Comparison of ENCODE assay signal across 5 cellular contexts in the genomic region with DNA sequence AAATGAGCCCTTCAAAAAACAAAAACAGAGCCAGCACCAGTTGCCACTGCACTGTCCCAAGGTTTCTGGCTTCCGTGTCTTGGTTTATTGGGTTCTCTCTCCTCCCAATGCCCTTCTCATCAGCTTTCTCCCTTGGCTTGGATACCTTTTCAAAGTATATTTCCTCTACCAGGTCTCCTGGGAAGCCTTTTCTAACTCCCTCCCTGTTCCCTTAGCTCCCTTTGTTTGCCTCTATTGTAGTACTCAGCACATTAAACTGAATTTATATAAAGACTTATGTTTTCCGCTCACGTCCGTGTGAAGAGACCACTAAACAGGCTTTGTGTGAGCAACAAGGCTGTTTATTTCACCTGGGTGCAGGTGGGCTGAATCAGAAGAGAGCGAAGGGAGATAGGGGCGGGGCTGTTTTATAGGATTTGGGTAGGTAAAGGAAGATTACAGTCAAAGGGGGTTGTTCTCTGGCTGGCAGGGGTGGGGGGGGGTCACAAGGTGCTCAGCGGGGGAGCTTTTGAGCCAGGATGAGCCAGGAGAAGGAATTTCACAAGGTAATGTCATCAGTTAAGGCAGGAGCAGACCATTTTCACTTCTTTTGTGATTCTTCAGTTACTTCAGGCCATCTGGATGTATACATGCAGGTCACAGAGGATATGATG.
DNase-seq lines count a peak whose midpoint lies in the region; ATAC-seq and TF ChIP-seq lines count a peak whose summit lies in the region.
"Not testable (repeated sequence)": the region's sequence is repeated elsewhere in the genome, so short reads cannot be mapped to it uniquely, and the experiment has no call there.

No MANE protein-coding gene starts in this region.

- H3K4me1 Mint-ChIP-seq in H9 = peaks cover 6 to 16% of the 10 kb centered on the region in 2 experiments; a peak in 3 of 4 replicates
- peaks cover 12% of the 10 kb centered on the region for H3K4me1 Mint-ChIP-seq in WTC11
- H3K4me1 Mint-ChIP-seq in endodermal cell = not testable (repeated sequence)

- not testable (repeated sequence) for H3K4ac ChIP-seq in H9 (ENCODE audit: low read depth, low read length); mesendoderm (ENCODE audit: low read depth, low read length)

- no CpG with 5 or more reads among the region's 7 CpGs for WGBS in H9 (ENCODE audit: extremely low coverage, insufficient read length, low lambda C conversion rate)
- WGBS in endodermal cell (ENCODE audit: insufficient coverage in 1 of 2, insufficient read length in 1 of 2), 2 experiments = 23 to 75% methylated on average over 1 to 7 of the region's 7 CpGs
- WGBS in mesendoderm (ENCODE audit: extremely low coverage, insufficient coverage, low lambda C conversion rate) = no CpG with 5 or more reads among the region's 7 CpGs

- H2BK120ac ChIP-seq in H9 (ENCODE audit: low read depth, low read length, poor library complexity, severe bottlenecking); mesendoderm (ENCODE audit: low read depth, low read length): not testable (repeated sequence)

- H2BK5ac ChIP-seq in H9 (ENCODE audit: insufficient read length, low read length) = not testable (repeated sequence)
- peak overlapping the region; percentile 77 for H2BK5ac ChIP-seq in mesendoderm (ENCODE audit: low read length)

- not testable (repeated sequence) for H3K79me1 ChIP-seq in H9 (ENCODE audit: insufficient read depth, low read depth, low read length, poor library complexity, severe bottlenecking); mesendoderm (ENCODE audit: low read length)

- not testable (repeated sequence) for H3K23ac ChIP-seq in H9 (ENCODE audit: insufficient read length, low read depth, low read length); mesendoderm (ENCODE audit: low read length)

- peak; percentile 59 for ATAC-seq in WTC11

- not testable (repeated sequence) for H3K27ac ChIP-seq in H9 (ENCODE audit: insufficient read length, low read depth, low read length); endodermal cell (ENCODE audit: low read depth, low read length)
- H3K27ac ChIP-seq in HUES6 (ENCODE audit: low read depth, low read length) (peak overlapping the region; percentile 71; the same call in 1 of the 2 replicates), mesendoderm (ENCODE audit: low read depth, low read length) (peak overlapping the region; percentile 52)

- not testable (repeated sequence) for H2AK5ac ChIP-seq in H9 (ENCODE audit: insufficient read length, low read length); mesendoderm (ENCODE audit: low read length)

- not testable (repeated sequence) for H3T11ph ChIP-seq in H9 (ENCODE audit: low read length)

- H3K56ac ChIP-seq in H9 (ENCODE audit: insufficient read length, low read depth, low read length) = not testable (repeated sequence)
- peak overlapping the region; percentile 40 for H3K56ac ChIP-seq in mesendoderm (ENCODE audit: low read length)

- DNase-seq in H9 = peak; percentile 38
- DNase-seq in WTC11 (ENCODE audit: low spot score) = not testable (repeated sequence)
- peak; percentile 85 for DNase-seq in endodermal cell
- DNase-seq in mesendoderm = peak; percentile 78

- H2BK15ac ChIP-seq in H9 (ENCODE audit: low read depth, low read length); mesendoderm (replicated peaks; ENCODE audit: low read depth): not testable (repeated sequence)

- H4K8ac ChIP-seq in H9 (replicated peaks; ENCODE audit: insufficient read length, low read depth, low read length); mesendoderm (ENCODE audit: low read depth, low read length): not testable (repeated sequence)

- H3K27ac Mint-ChIP-seq in H9 = peak overlapping the region in 2 of 3 experiments; percentile 45 to 69; a peak in 6 of 7 replicates
- H3K27ac Mint-ChIP-seq in WTC11 = peak overlapping the region; percentile 27
- H3K27ac Mint-ChIP-seq in endodermal cell = peak overlapping the region; percentile 81

- H3K36me3 ChIP-seq in HUES6 (ENCODE audit: control insufficient read depth, insufficient read depth, low read length); endodermal cell (ENCODE audit: control insufficient read depth, insufficient read depth, low read length); mesendoderm (ENCODE audit: control insufficient read depth, insufficient read depth, low read length): not testable (repeated sequence)

- not testable (repeated sequence) for H3K4me1 ChIP-seq in H9 (ENCODE audit: insufficient read depth, low read length); HUES6 (ENCODE audit: control insufficient read depth, insufficient read depth, low read length); endodermal cell (ENCODE audit: control insufficient read depth, insufficient read depth, low read length); mesendoderm (ENCODE audit: control insufficient read depth, low read depth, low read length)

- not testable (repeated sequence) for H3K9me3 Mint-ChIP-seq in H9
- H3K9me3 Mint-ChIP-seq in WTC11 (peaks cover 26% of the 10 kb centered on the region), endodermal cell (peaks cover 24% of the 10 kb centered on the region)

- H3K4me3 ChIP-seq in HUES6 (ENCODE audit: low read depth, low read length); mesendoderm (ENCODE audit: low read length): not testable (repeated sequence)
- peak overlapping the region; percentile 47 for H3K4me3 ChIP-seq in endodermal cell (ENCODE audit: low read length)

- H3K18ac ChIP-seq in H9 (ENCODE audit: insufficient read length, low read depth, low read length) = not testable (repeated sequence)
- H3K18ac ChIP-seq in mesendoderm (ENCODE audit: low read length) = peak overlapping the region; percentile 44

- H3K9me3 ChIP-seq in H9 (ENCODE audit: control insufficient read depth, low read depth, low read length) = not testable (repeated sequence)
- H3K9me3 ChIP-seq in HUES6 (ENCODE audit: control insufficient read depth, insufficient read depth, low read depth, low read length) (peaks cover 47% of the 10 kb centered on the region), endodermal cell (ENCODE audit: control insufficient read depth, low read length) (peaks cover 56% of the 10 kb centered on the region)

- TF ChIP-seq CTCF in H9 (conservative IDR thresholded peaks at IDR 0.05); WTC11 (IDR thresholded peaks at IDR 0.05); endodermal cell (conservative IDR thresholded peaks at IDR 0.05): not testable (repeated sequence)

- peaks cover 0 to 15% (median 14%) of the 10 kb centered on the region in 3 experiments; a peak in 6 of 7 replicates for H3K36me3 Mint-ChIP-seq in H9 (ENCODE audit: insufficient read depth in 1 of 3, low read depth in 3 of 3)
- H3K36me3 Mint-ChIP-seq in WTC11 = peaks cover 19% of the 10 kb centered on the region
- peaks cover 20% of the 10 kb centered on the region for H3K36me3 Mint-ChIP-seq in endodermal cell (ENCODE audit: low read depth)

- not testable (repeated sequence) for H3K27me3 ChIP-seq in H9 (ENCODE audit: insufficient read depth, low read length); HUES6 (ENCODE audit: control insufficient read depth, insufficient read depth, low read length); endodermal cell (ENCODE audit: control insufficient read depth, insufficient read depth, low read length, poor library complexity, severe bottlenecking); mesendoderm (ENCODE audit: insufficient read depth, low read length, poor library complexity)

- not testable (repeated sequence) for H2BK12ac ChIP-seq in H9 (ENCODE audit: insufficient read length, low read depth, low read length)

- not testable (repeated sequence) for H3K23me2 ChIP-seq in H9 (ENCODE audit: insufficient read length, low read depth, low read length, poor library complexity, severe bottlenecking)

- H3K14ac ChIP-seq in H9 (ENCODE audit: insufficient read depth, low read length) = peak overlapping the region; percentile 7; the same call in 1 of the 2 replicates

- peak overlapping the region; percentile 45 for H2BK20ac ChIP-seq in H9 (ENCODE audit: low read depth, low read length, poor library complexity, severe bottlenecking)

- H4K20me1 ChIP-seq in H9 (ENCODE audit: control insufficient read depth, insufficient read depth, insufficient read length) = not testable (repeated sequence)

- CTCF ChIA-PET in WTC11 (lab: Charles Lee) = interaction anchor here (0.6 to 1.9 kb wide), 4 partner anchors 12 to 326 kb away, joined by 3 to 11 read pairs (median 4); no protein-coding TSS in a partner anchor

- not testable (repeated sequence) for H4K5ac ChIP-seq in H9 (ENCODE audit: insufficient read length, low read depth, low read length); mesendoderm (ENCODE audit: low read length)

- H3K27me3 Mint-ChIP-seq in H9 (ENCODE audit: low read depth); WTC11 (ENCODE audit: low read depth); endodermal cell (ENCODE audit: insufficient read depth): not testable (repeated sequence)

- POLR2A ChIA-PET in WTC11 (lab: Charles Lee) = not testable (repeated sequence)

- peak overlapping the region; percentile 85 for H2AFZ ChIP-seq in H9 (ENCODE audit: low read length)

- not testable (repeated sequence) for H3K4me2 ChIP-seq in H9 (ENCODE audit: insufficient read depth, insufficient read length, low read length); mesendoderm (ENCODE audit: low read length)

- H4K91ac ChIP-seq in H9 (ENCODE audit: insufficient read length, low read depth, low read length) = not testable (repeated sequence)

- not testable (repeated sequence) for H3K79me2 ChIP-seq in H9 (ENCODE audit: insufficient read depth, low read length); mesendoderm (ENCODE audit: control insufficient read depth, insufficient read depth, low read length)

- not testable (repeated sequence) for H3K9ac ChIP-seq in H9 (ENCODE audit: extremely low read depth, insufficient read length, low read length); HUES6 (ENCODE audit: low read length); endodermal cell (ENCODE audit: extremely low read depth, low read length, poor library complexity, severe bottlenecking); mesendoderm (ENCODE audit: low read length)

- H3K4me3 Mint-ChIP-seq in H9, WTC11: not testable (repeated sequence)
- peak overlapping the region; percentile 3 for H3K4me3 Mint-ChIP-seq in endodermal cell

Comparison
In these comparisons a context has a peak if more than half of its experiments do, and no peak if none do; other contexts are left out.
1. H3K27ac Mint-ChIP-seq: peak in every context shown above with its lines; median percentile 81 in endodermal cell; 57 in H9; 27 in WTC11.